8 cellular contexts compared by ENCODE assay signal in genomic region chr13:28140433-28141125, GRCh38. TPM values are rescaled to one million over a fixed set of nuclear protein-coding genes. Genes with fewer than 3 reads are reported as not detected.
DNase-seq lines count a peak whose midpoint lies in the region; ATAC-seq and TF ChIP-seq lines count a peak whose summit lies in the region.

No MANE protein-coding gene starts in this region.

- H3K9me3 Mint-ChIP-seq in CD8-positive, alpha-beta memory T cell, result no peaks in the 10 kb centered on the region
- no peaks in the 10 kb centered on the region for H3K9me3 Mint-ChIP-seq in neural progenitor cell

- H3K4me1 Mint-ChIP-seq in CD8-positive, alpha-beta memory T cell, result peaks cover 51 to 71% (median 65%) of the 10 kb centered on the region in 3 donors
- H3K4me1 Mint-ChIP-seq in neural progenitor cell, result peaks cover 27% of the 10 kb centered on the region

- no peak for DNase-seq in CD8-positive, alpha-beta memory T cell
- DNase-seq in MG63 (no peak), neural progenitor cell (ENCODE audit: low spot score) (peak; percentile 70), mucosa of descending colon (no peak)
- DNase-seq in NK-92 treated with Interleukin-12 subunit alpha and Interleukin-12 subunit beta, amount 100 ng/mL, for 24 hours (lab: John Stamatoyannopoulos, UW), result no peak

- H2AFZ ChIP-seq in neural progenitor cell (replicated peaks), result no peak overlapping the region

- H3K4me3 Mint-ChIP-seq in CD8-positive, alpha-beta memory T cell, result peak overlapping the region; percentile 92 to 98 (median 93)
- H3K4me3 Mint-ChIP-seq in neural progenitor cell, result peak overlapping the region; percentile 87

- peak overlapping the region; percentile 88 for H3K27ac ChIP-seq in CD8-positive, alpha-beta memory T cell (ENCODE audit: low read depth, low read length)
- H3K27ac ChIP-seq in duodenal mucosa (ENCODE audit: low read depth, low read length) (no peak overlapping the region), neural progenitor cell (peak overlapping the region; percentile 95)

- peak overlapping the region; percentile 94 for H3K4me2 ChIP-seq in neural progenitor cell

- no peaks in the 10 kb centered on the region for H3K9me3 ChIP-seq in CD8-positive, alpha-beta memory T cell (ENCODE audit: low read length)
- H3K9me3 ChIP-seq in MG63 (no peaks in the 10 kb centered on the region), duodenal mucosa (ENCODE audit: control insufficient read depth in 1 of 2, low read length in 2 of 2) (no peaks in the 10 kb centered on the region), neural progenitor cell (ENCODE audit: low read depth) (no peaks in the 10 kb centered on the region), mucosa of descending colon (no peaks in the 10 kb centered on the region)

- peaks cover 0 to 4% of the 10 kb centered on the region in 2 donors for H3K27me3 Mint-ChIP-seq in CD8-positive, alpha-beta memory T cell
- H3K27me3 Mint-ChIP-seq in neural progenitor cell (ENCODE audit: insufficient read depth, low read depth), result peaks cover 2% of the 10 kb centered on the region

- H3K4me1 ChIP-seq in CD8-positive, alpha-beta memory T cell (ENCODE audit: insufficient read depth, low read length), result peaks cover 42% of the 10 kb centered on the region
- H3K4me1 ChIP-seq in duodenal mucosa (ENCODE audit: control insufficient read depth in 1 of 2, insufficient read depth in 2 of 2, low read length in 2 of 2) (peaks cover 0 to 18% of the 10 kb centered on the region in 2 donors), neural progenitor cell (peaks cover 21% of the 10 kb centered on the region), mucosa of descending colon (ENCODE audit: low read depth) (no peaks in the 10 kb centered on the region)

- intact Hi-C loops in mucosa of descending colon (cut with DNase I, micrococcal nuclease), result no loop called here

- POLR2A ChIA-PET in CD8-positive, alpha-beta memory T cell (lab: Charles Lee), result no interaction called here

- ATAC-seq in mucosa of descending colon (no peak), GM21786 (IDR thresholded peaks at IDR 0.05; ENCODE audit: unreplicated experiment) (no peak), HG03280 (IDR thresholded peaks at IDR 0.05; ENCODE audit: unreplicated experiment) (no peak)

- peak overlapping the region; percentile 81 for H3K4me3 ChIP-seq in CD8-positive, alpha-beta memory T cell (ENCODE audit: low read length)
- H3K4me3 ChIP-seq in MG63 (peak overlapping the region; percentile 97), duodenal mucosa (ENCODE audit: low read depth in 1 of 2, low read length in 2 of 2) (peak overlapping the region; percentile 80 to 84), neural progenitor cell (peak overlapping the region; percentile 90), mucosa of descending colon (no peak overlapping the region)

- peak overlapping the region in 7 of 8 donors; percentile 90 to 98 (median 95) for H3K27ac Mint-ChIP-seq in CD8-positive, alpha-beta memory T cell
- H3K27ac Mint-ChIP-seq in neural progenitor cell, result peak overlapping the region; percentile 11

- H3K9ac ChIP-seq in duodenal mucosa (ENCODE audit: low read depth in 1 of 2, low read length in 2 of 2) (peak overlapping the region in 1 of 2 donors; percentile 4), neural progenitor cell (no peak overlapping the region)

- H3K79me2 ChIP-seq in neural progenitor cell (ENCODE audit: low read depth), result peaks cover 90% of the 10 kb centered on the region

- no peak for TF ChIP-seq CTCF in neural progenitor cell (IDR thresholded peaks at IDR 0.05)
- TF ChIP-seq CTCF in mucosa of descending colon (IDR thresholded peaks at IDR 0.05), result no peak

- H3K27me3 ChIP-seq in CD8-positive, alpha-beta memory T cell (ENCODE audit: insufficient read depth, low read length, poor library complexity, severe bottlenecking), result no peaks in the 10 kb centered on the region
- no peaks in the 10 kb centered on the region for H3K27me3 ChIP-seq in MG63
- H3K27me3 ChIP-seq in duodenal mucosa (ENCODE audit: control insufficient read depth in 1 of 2, insufficient read depth in 2 of 2, low read length in 2 of 2), result no peaks in the 10 kb centered on the region
- H3K27me3 ChIP-seq in neural progenitor cell, result no peaks in the 10 kb centered on the region

- H3K36me3 Mint-ChIP-seq in CD8-positive, alpha-beta memory T cell, result peaks cover 0 to 17% (median 0%) of the 10 kb centered on the region in 3 donors
- peaks cover 7% of the 10 kb centered on the region for H3K36me3 Mint-ChIP-seq in neural progenitor cell

- CTCF ChIA-PET in CD8-positive, alpha-beta memory T cell (lab: Charles Lee), result interaction anchor here (0.6 kb wide), 1 partner anchor 17 kb away, joined by 3 read pairs; no protein-coding TSS in a partner anchor

- H3K36me3 ChIP-seq in CD8-positive, alpha-beta memory T cell (ENCODE audit: insufficient read depth, low read length), result no peaks in the 10 kb centered on the region
- H3K36me3 ChIP-seq in MG63 (no peaks in the 10 kb centered on the region; the same call in 1 of the 2 replicates), duodenal mucosa (ENCODE audit: control insufficient read depth in 1 of 2, insufficient read depth in 2 of 2, low read length in 2 of 2) (no peaks in the 10 kb centered on the region), neural progenitor cell (no peaks in the 10 kb centered on the region), mucosa of descending colon (ENCODE audit: low read depth) (no peaks in the 10 kb centered on the region)

- H3F3A ChIP-seq in neural progenitor cell (ENCODE audit: low read depth), result peaks cover 34% of the 10 kb centered on the region

- H4K20me1 ChIP-seq in neural progenitor cell (ENCODE audit: low read depth), result peaks cover 46% of the 10 kb centered on the region

RNA-seq across cellular contexts. Expression of gene PAN3, which starts 2.2 kb away (rescaled TPM):
- 10 to 100 TPM; 33.1 to 33.3 TPM for total RNA-seq in CD8-positive, alpha-beta memory T cell
- polyA plus RNA-seq in CD8-positive, alpha-beta memory T cell, result 5.3 TPM
- total RNA-seq in MG63 (2014; rRNA removed; shearing (Covaris generic); ENCODE audit: low replicate concordance), result 11.6 and 17.7 TPM in 2 replicates
- total RNA-seq in neural progenitor cell (ENCODE audit: low replicate concordance) (46.1 and 50.1 TPM in 2 replicates), mucosa of descending colon (10 to 100 TPM; 28.4 to 43.7 (median 40.2) TPM)

RNA-seq across cellular contexts. Expression of gene FLT3, which starts 40.2 kb away (rescaled TPM):
- under 1 TPM in 1 of 2 experiments, not detected in 1; 0.07 TPM for total RNA-seq in CD8-positive, alpha-beta memory T cell
- polyA plus RNA-seq in CD8-positive, alpha-beta memory T cell, result not detected
- not detected in 2 replicates for total RNA-seq in MG63 (2014; rRNA removed; shearing (Covaris generic); ENCODE audit: low replicate concordance)
- total RNA-seq in neural progenitor cell (ENCODE audit: low replicate concordance) (0.58 and 0.77 TPM in 2 replicates), mucosa of descending colon (under 1 TPM; 0.09 to 0.51 (median 0.41) TPM)
